ENCODE assay signal across 8 cellular contexts in genomic region chr1:202966006-202966904, GRCh38. TPM values are rescaled to one million over a fixed set of nuclear protein-coding genes. Genes with fewer than 3 reads are reported as not detected.
DNase-seq lines count a peak whose midpoint lies in the region; ATAC-seq and TF ChIP-seq lines count a peak whose summit lies in the region.

No MANE protein-coding gene starts in this region.

- intact Hi-C loops in IMR-90 (cut with micrococcal nuclease) = no loop called here
- intact Hi-C loops in vagina (cut with DNase I) = no loop called here

- no peak for TF ChIP-seq POLR2A in IMR-90 (IDR thresholded peaks at IDR 0.05; ENCODE audit: low read depth, low read length)
- no peak for TF ChIP-seq POLR2A in vagina (IDR thresholded peaks at IDR 0.05)

- no peak overlapping the region for H2BK15ac ChIP-seq in IMR-90 (ENCODE audit: low read depth, low read length)
- H2BK15ac ChIP-seq in mesenchymal stem cell (ENCODE audit: low read depth, poor library complexity, severe bottlenecking) = no peak overlapping the region

- H4K5ac ChIP-seq in IMR-90 (ENCODE audit: low read depth, low read length) = no peak overlapping the region

- H3K36me3 ChIP-seq in IMR-90 (ENCODE audit: control insufficient read depth, insufficient read depth, low read length) = peaks cover 8% of the 10 kb centered on the region
- peaks cover 23 to 41% of the 10 kb centered on the region in 2 experiments for H3K36me3 ChIP-seq in mesenchymal stem cell (ENCODE audit: control insufficient read depth in 1 of 2, insufficient read depth in 2 of 2, low read depth in 1 of 2, low read length in 2 of 2)
- H3K36me3 ChIP-seq in vagina = peaks cover 0 to 30% of the 10 kb centered on the region in 2 donors

- H3K27ac ChIP-seq in IMR-90 (ENCODE audit: insufficient read depth, low read length) (peak overlapping the region; percentile 22; the same call in 1 of the 2 replicates), caudate nucleus (ENCODE audit: low read depth, low read length) (peak overlapping the region; percentile 92), mesenchymal stem cell (ENCODE audit: low read length, poor library complexity, severe bottlenecking) (no peak overlapping the region), vagina (peak overlapping the region; percentile 94)

- H3K9me3 ChIP-seq in IMR-90 (ENCODE audit: control insufficient read depth, insufficient read depth, low read length) (no peaks in the 10 kb centered on the region), mesenchymal stem cell (ENCODE audit: control insufficient read depth, low read length) (no peaks in the 10 kb centered on the region), vagina (no peaks in the 10 kb centered on the region)

- H3K4me3 ChIP-seq in IMR-90 (ENCODE audit: insufficient read depth, low read depth, low read length) (peak overlapping the region; percentile 96), mesenchymal stem cell (ENCODE audit: insufficient read depth in 1 of 2, low read depth in 1 of 2, low read length in 2 of 2) (peak overlapping the region; percentile 92 to 97), vagina (peak overlapping the region; percentile 83 to 100)

- H3K79me1 ChIP-seq in IMR-90 (ENCODE audit: low read depth in 1 of 2, low read length in 2 of 2) (peaks cover 12 to 21% of the 10 kb centered on the region in 2 experiments), mesenchymal stem cell (replicated peaks; ENCODE audit: low read length, poor library complexity, severe bottlenecking) (peaks cover 15% of the 10 kb centered on the region)

- H4K91ac ChIP-seq in IMR-90 (ENCODE audit: insufficient read depth, low read depth, low read length) = no peak overlapping the region
- no peak overlapping the region for H4K91ac ChIP-seq in mesenchymal stem cell (ENCODE audit: low read length)

- H2BK5ac ChIP-seq in IMR-90 (ENCODE audit: low read depth, low read length, poor library complexity, severe bottlenecking) = peak overlapping the region; percentile 12
- no peak overlapping the region for H2BK5ac ChIP-seq in mesenchymal stem cell (ENCODE audit: low read depth, low read length, poor library complexity, severe bottlenecking)

- ATAC-seq in IMR-90 (ENCODE audit: low read depth) (peak; percentile 61), HG02642 (IDR thresholded peaks at IDR 0.05; ENCODE audit: poor library complexity, unreplicated experiment) (no peak)

- H4K20me1 ChIP-seq in IMR-90 (ENCODE audit: insufficient read depth, low read length) = no peaks in the 10 kb centered on the region

- DNase-seq in Ammon's horn (ENCODE audit: low spot score) = peak; percentile 22
- no peak for DNase-seq in IMR-90
- peak in 5 of 61 donors; percentile 18 to 38 (median 36) for DNase-seq in caudate nucleus (lab: John Stamatoyannopoulos, UW)
- no peak for DNase-seq in mesenchymal stem cell
- DNase-seq in vagina (ENCODE audit: extremely low spot score in 2 of 2) = no peak
- DNase-seq in SHP77 (lab: John Stamatoyannopoulos, UW) = no peak
- no peak for DNase-seq in SIG-M5 treated with dmso at 0.1 percent for 504 hours (lab: John Stamatoyannopoulos, UW; ENCODE audit: unreplicated experiment)

- peaks cover 9% of the 10 kb centered on the region for H3K4me1 ChIP-seq in IMR-90 (ENCODE audit: control insufficient read depth, insufficient read depth, low read length)
- peaks cover 11% of the 10 kb centered on the region for H3K4me1 ChIP-seq in mesenchymal stem cell (ENCODE audit: control insufficient read depth, insufficient read depth, low read depth, low read length)
- H3K4me1 ChIP-seq in vagina = peaks cover 36% of the 10 kb centered on the region

- H3K9ac ChIP-seq in IMR-90 (ENCODE audit: low read depth, low read length) (peak overlapping the region; percentile 66), mesenchymal stem cell (ENCODE audit: low read length) (peak overlapping the region; percentile 97)

- peak overlapping the region; percentile 73; the same call in 1 of the 2 replicates for H2AK5ac ChIP-seq in IMR-90 (ENCODE audit: low read depth, low read length)
- no peak overlapping the region for H2AK5ac ChIP-seq in mesenchymal stem cell (ENCODE audit: low read length, severe bottlenecking)

- H3K23ac ChIP-seq in IMR-90 (ENCODE audit: low read depth, low read length) (0 out of 2 replicates have a peak overlapping the region, but pooled peaks have one; percentile 2), mesenchymal stem cell (ENCODE audit: low read length in 2 of 2) (peak overlapping the region in 1 of 2 experiments; percentile 51)

- TF ChIP-seq CTCF in IMR-90 (conservative IDR thresholded peaks at IDR 0.05; ENCODE audit: low read depth, low read length) = no peak
- no peak for TF ChIP-seq CTCF in vagina (IDR thresholded peaks at IDR 0.05)

- POLR2A ChIA-PET in IMR-90 (lab: Charles Lee; ENCODE audit: unreplicated experiment) = no interaction called here

- H4K8ac ChIP-seq in IMR-90 (ENCODE audit: low read depth in 2 of 2, low read length in 2 of 2) (peak overlapping the region in 1 of 2 experiments; percentile 84; a peak in 1 of 4 replicates), mesenchymal stem cell (ENCODE audit: low read length) (peak overlapping the region; percentile 0)

- WGBS in IMR-90 (ENCODE audit: extremely low coverage in 2 of 2, insufficient read length in 1 of 2), 2 experiments = 69% methylated on average over 3 of the region's 18 CpGs; no CpG with 5 or more reads in 1 of the 2 experiments
- 53% methylated on average over 18 of the region's 18 CpGs for WGBS in mesenchymal stem cell

- H3K18ac ChIP-seq in IMR-90 (ENCODE audit: low read depth, low read length) (no peak overlapping the region; the same call in 1 of the 2 replicates), mesenchymal stem cell (ENCODE audit: low read depth in 1 of 2, low read length in 2 of 2) (peak overlapping the region; percentile 57 to 80)

- H3K4ac ChIP-seq in IMR-90 (ENCODE audit: low read depth, low read length) (peak overlapping the region; percentile 26; the same call in 1 of the 2 replicates), mesenchymal stem cell (ENCODE audit: low read depth in 1 of 2, low read length in 2 of 2) (peak overlapping the region in 1 of 2 experiments; percentile 22)

- BruUV-seq in IMR-90 (replicated peaks; lab: Mats Ljungman, UMichigan) = no TSS peak

- H2AFZ ChIP-seq in IMR-90 (replicated peaks; ENCODE audit: low read length, poor library complexity) (peak overlapping the region; percentile 91), mesenchymal stem cell (ENCODE audit: low read depth, low read length) (peak overlapping the region; percentile 97)

- H3K56ac ChIP-seq in IMR-90 (ENCODE audit: extremely low read depth, insufficient read depth, low read length) = peak overlapping the region; percentile 5; the same call in 1 of the 2 replicates

- H2BK120ac ChIP-seq in IMR-90 (ENCODE audit: low read depth, low read length) (no peak overlapping the region), mesenchymal stem cell (ENCODE audit: low read depth, low read length) (no peak overlapping the region)

- H3K9me1 ChIP-seq in IMR-90 (ENCODE audit: insufficient read depth, low read length) = peaks cover 17% of the 10 kb centered on the region

- no peak for TF ChIP-seq RAD21 in IMR-90 (IDR thresholded peaks at IDR 0.05; ENCODE audit: low read length)

- peak overlapping the region in 1 of 2 experiments; percentile 17 for H2BK12ac ChIP-seq in mesenchymal stem cell (ENCODE audit: low read length in 2 of 2)

- H3K14ac ChIP-seq in IMR-90 (replicated peaks; ENCODE audit: low read depth, low read length) (0 out of 2 replicates have a peak overlapping the region, but pooled peaks have one; percentile 20), mesenchymal stem cell (ENCODE audit: low read length in 2 of 2) (peak overlapping the region in 1 of 2 experiments; percentile 36)

- CTCF ChIA-PET in IMR-90 (lab: Yijun Ruan, JAX) = no interaction called here

- H2BK20ac ChIP-seq in IMR-90 (ENCODE audit: low read depth, low read length) = no peak overlapping the region

- in situ Hi-C loops in IMR-90 (cut with MboI; ENCODE audit: low sequenced_read_pairs) = no loop called here

- H3K27me3 ChIP-seq in IMR-90 (ENCODE audit: control insufficient read depth, insufficient read depth, low read length) (no peaks in the 10 kb centered on the region), mesenchymal stem cell (ENCODE audit: control insufficient read depth in 1 of 2, insufficient read depth in 1 of 2, low read length in 2 of 2) (no peaks in the 10 kb centered on the region), vagina (no peaks in the 10 kb centered on the region)

- peak overlapping the region; percentile 21 for H2AK9ac ChIP-seq in IMR-90 (replicated peaks; ENCODE audit: low read depth, low read length, poor library complexity)

- dilution Hi-C loops in IMR-90 (cut with HindIII; ENCODE audit: low sequenced_read_pairs, unreplicated experiment) = no loop called here

- H3K4me2 ChIP-seq in IMR-90 (ENCODE audit: low read depth, low read length) = peak overlapping the region; percentile 89
- peak overlapping the region; percentile 67 for H3K4me2 ChIP-seq in mesenchymal stem cell (ENCODE audit: low read length, poor library complexity, severe bottlenecking)

TF ChIP-seq in IMR-90, 13 proteins besides CTCF, POLR2A, EP300 and RAD21 (continues in another document):
- no peak for TF ChIP-seq MAZ (IDR thresholded peaks at IDR 0.05; ENCODE audit: borderline replicate concordance, low read depth, low read length)

RNA-seq across cellular contexts. Expression of gene CYB5R1, which starts 0.8 kb away (rescaled TPM):
- 38.6 and 45.0 TPM in 2 replicates for total RNA-seq in IMR-90 (2012; rRNA removed)
- 45.7 and 45.9 TPM in 2 replicates for polyA plus RNA-seq in IMR-90 (2012; rRNA removed)
- 34.1 and 36.3 TPM in 2 replicates for polyA plus RNA-seq in IMR-90 (2012; cell fraction: cytosol; rRNA removed)
- polyA plus RNA-seq in IMR-90 (2012; cell fraction: nucleus; rRNA removed; ENCODE audit: low replicate concordance) = 40.4 and 55.5 TPM in 2 replicates
- polyA plus RNA-seq in mesenchymal stem cell (2013, experiment 1 of 2) = 51.5 TPM
- polyA plus RNA-seq in mesenchymal stem cell (2013, experiment 2 of 2) = 51.8 TPM
- 61.4 TPM for total RNA-seq in vagina

RNA-seq across cellular contexts. Expression of gene ADIPOR1, which starts 8.1 kb away (rescaled TPM):
- total RNA-seq in IMR-90 (2012; rRNA removed) (83.9 and 92.5 TPM in 2 replicates), vagina (84.0 TPM)
- polyA plus RNA-seq in IMR-90 (2012; rRNA removed) = 80.4 and 82.7 TPM in 2 replicates
- 56.1 and 61.2 TPM in 2 replicates for polyA plus RNA-seq in IMR-90 (2012; cell fraction: cytosol; rRNA removed)
- polyA plus RNA-seq in IMR-90 (2012; cell fraction: nucleus; rRNA removed; ENCODE audit: low replicate concordance) = 21.5 and 56.6 TPM in 2 replicates
- polyA plus RNA-seq in mesenchymal stem cell (2013, experiment 1 of 2) = 84.7 TPM
- 85.2 TPM for polyA plus RNA-seq in mesenchymal stem cell (2013, experiment 2 of 2)

RNA-seq across cellular contexts. Expression of gene KLHL12, which starts 39.2 kb away (rescaled TPM):
- total RNA-seq in IMR-90 (2012; rRNA removed) (33.6 and 38.4 TPM in 2 replicates), vagina (19.6 TPM)
- 14.3 and 17.2 TPM in 2 replicates for polyA plus RNA-seq in IMR-90 (2012; rRNA removed)
- polyA plus RNA-seq in IMR-90 (2012; cell fraction: cytosol; rRNA removed) = 6.9 and 10.7 TPM in 2 replicates
- polyA plus RNA-seq in IMR-90 (2012; cell fraction: nucleus; rRNA removed; ENCODE audit: low replicate concordance) = 10.2 and 40.0 TPM in 2 replicates
- 11.6 TPM for polyA plus RNA-seq in mesenchymal stem cell (2013, experiment 1 of 2)
- polyA plus RNA-seq in mesenchymal stem cell (2013, experiment 2 of 2) = 10.8 TPM

RNA-seq across cellular contexts. Expression of gene TMEM183A, which starts 40.9 kb away (rescaled TPM):
- total RNA-seq in IMR-90 (2012; rRNA removed) (63.1 and 68.0 TPM in 2 replicates), vagina (73.2 TPM)
- polyA plus RNA-seq in IMR-90 (2012; rRNA removed) = 52.8 and 56.8 TPM in 2 replicates
- polyA plus RNA-seq in IMR-90 (2012; cell fraction: cytosol; rRNA removed) = 20.7 and 41.4 TPM in 2 replicates
- polyA plus RNA-seq in IMR-90 (2012; cell fraction: nucleus; rRNA removed; ENCODE audit: low replicate concordance) = 38.3 and 88.4 TPM in 2 replicates
- polyA plus RNA-seq in mesenchymal stem cell (2013, experiment 1 of 2) = 42.3 TPM
- 43.2 TPM for polyA plus RNA-seq in mesenchymal stem cell (2013, experiment 2 of 2)
